ENCODE assay signal across 9 cellular contexts in the genomic region with DNA sequence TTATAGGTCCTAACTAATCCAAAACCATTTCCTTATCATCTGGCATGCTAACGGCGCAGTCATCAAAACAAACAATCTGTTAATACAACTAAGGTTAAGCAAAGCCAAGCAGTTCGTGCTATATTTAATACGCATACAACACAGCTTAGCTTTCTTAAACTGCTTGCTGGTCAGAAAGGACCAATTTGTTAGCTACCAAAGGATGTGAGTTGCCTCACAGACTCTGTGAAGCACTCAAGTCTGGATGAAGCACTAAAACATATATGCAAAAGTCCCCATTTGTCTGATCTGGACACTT.
DNase-seq lines count a peak whose midpoint lies in the region; ATAC-seq, FAIRE-seq and TF ChIP-seq lines count a peak whose summit lies in the region.
"Had no signal": no experiment of that assay in that cellular context is flagged by ENCODE, and none has a peak within 500 bp of the region (broad histone marks: within the 10 kb centered on the region; RNA-seq: fewer than 3 reads in every experiment).

No MANE protein-coding gene starts in this region.

- FAIRE-seq in A549 (lab: Jason Lieb, UNC) = no peak

- no peaks in the 10 kb centered on the region for H4K20me1 ChIP-seq in OCI-LY1 (ENCODE audit: insufficient read depth, low read length)

- peaks cover 4% of the 10 kb centered on the region for H3K36me3 Mint-ChIP-seq in nephron (ENCODE audit: low read depth)

- POLR2A ChIA-PET in A549 (lab: Yijun Ruan, JAX) = no interaction called here

- no peaks in the 10 kb centered on the region for H3K27me3 Mint-ChIP-seq in nephron (ENCODE audit: low read depth)

- peaks cover 32% of the 10 kb centered on the region for H3K79me2 ChIP-seq in OCI-LY1 (ENCODE audit: insufficient read depth, low read length)

- no peak overlapping the region for H2AFZ ChIP-seq in OCI-LY1 (ENCODE audit: low read length)

- TF ChIP-seq CTCF in A549 (IDR thresholded peaks at IDR 0.05) = no peak
- TF ChIP-seq CTCF in OCI-LY1 (IDR thresholded peaks at IDR 0.05; ENCODE audit: low read length) = no peak
- TF ChIP-seq CTCF in esophagus muscularis mucosa (IDR thresholded peaks at IDR 0.05) = no peak
- TF ChIP-seq CTCF in nephron (IDR thresholded peaks at IDR 0.05; ENCODE audit: unreplicated experiment in 3 of 3) = no peak

- H3K4me2 ChIP-seq in A549 (peak overlapping the region; percentile 54), OCI-LY1 (ENCODE audit: low read length) (peak overlapping the region; percentile 72)

- H3K27me3 ChIP-seq in OCI-LY1 (ENCODE audit: insufficient read depth, low read length) (no peaks in the 10 kb centered on the region), esophagus muscularis mucosa (peaks cover 0 to 5% (median 0%) of the 10 kb centered on the region in 4 donors)

- H3F3A ChIP-seq in OCI-LY1 (ENCODE audit: insufficient read depth, low read length) = peaks cover 4% of the 10 kb centered on the region; the same call in 1 of the 2 replicates

- peak overlapping the region; percentile 32; the same call in 1 of the 2 replicates for H3K9ac ChIP-seq in OCI-LY1 (ENCODE audit: low read length)

- CTCF ChIA-PET in A549 (lab: Yijun Ruan, JAX) = interaction anchor here (1.2 kb wide), 1 partner anchor 11 kb away, joined by 3 read pairs; no protein-coding TSS in a partner anchor

- TF ChIP-seq RAD21 in A549 (conservative IDR thresholded peaks at IDR 0.05 in 1 of 2, IDR thresholded peaks at IDR 0.05 in 1 of 2) = no peak

- peak overlapping the region; percentile 69 to 80 (median 70) for H3K4me3 Mint-ChIP-seq in nephron
- H3K4me3 Mint-ChIP-seq: activated T-helper 1 cell treated with anti-CD3 and anti-CD28 coated beads, Interleukin-12 subunit alpha, Interleukin-12 subunit beta, Interleukin-2, Interleukin-4 antibody, amounts not matched to agents 30 ng/mL and 10 ng/mL and 1 ng/mL, durations not matched to agents 14 hours and 24 hours and 36 hours had no signal

- H3K4me1 Mint-ChIP-seq in nephron = peaks cover 87% of the 10 kb centered on the region

- peak in 1 of 2 experiments; percentile 21 for DNase-seq in A549 (ENCODE audit: low read depth in 1 of 2, low spot score in 1 of 2)
- DNase-seq in esophagus muscularis mucosa (ENCODE audit: extremely low spot score) = no peak
- DNase-seq in mesenteric fat pad (ENCODE audit: low spot score) = no peak

- no peaks in the 10 kb centered on the region for H3K9me3 ChIP-seq in A549
- no peaks in the 10 kb centered on the region for H3K9me3 ChIP-seq in OCI-LY1 (ENCODE audit: low read length)
- H3K9me3 ChIP-seq in esophagus muscularis mucosa = no peaks in the 10 kb centered on the region

- peak overlapping the region; percentile 54 to 55; a peak in 4 of 6 replicates for H3K27ac ChIP-seq in A549
- peak overlapping the region; percentile 81 for H3K27ac ChIP-seq in OCI-LY1 (ENCODE audit: low read depth, low read length, poor library complexity, severe bottlenecking)
- peak overlapping the region in 3 of 4 donors; percentile 3 to 56 (median 33) for H3K27ac ChIP-seq in esophagus muscularis mucosa (replicated peaks in 1 of 4)

- 42% methylated on average over 4 of the region's 4 CpGs for WGBS in A549 (ENCODE audit: missing lambda C conversion rate)
- whole genome bisulfite sequencing in esophagus muscularis mucosa = 69% methylated on average over 4 of the region's 4 CpGs

- no peaks in the 10 kb centered on the region for H3K36me3 ChIP-seq in OCI-LY1 (ENCODE audit: insufficient read depth, low read length)
- H3K36me3 ChIP-seq in esophagus muscularis mucosa = no peaks in the 10 kb centered on the region

- intact Hi-C loops in esophagus muscularis mucosa (cut with DNase I) = loop anchor here (10.0 kb wide), 1 partner anchor 62 kb away; no protein-coding TSS in a partner anchor

- no peak for TF ChIP-seq POLR2A in A549 (IDR thresholded peaks at IDR 0.05; ENCODE audit: low read length)
- TF ChIP-seq POLR2A in esophagus muscularis mucosa (IDR thresholded peaks at IDR 0.05; ENCODE audit: low read depth) = no peak

- TF ChIP-seq EP300 in A549 (IDR thresholded peaks at IDR 0.05) = no peak
- TF ChIP-seq EP300 in esophagus muscularis mucosa (IDR thresholded peaks at IDR 0.05) = no peak

- no peaks in the 10 kb centered on the region for H3K9me3 Mint-ChIP-seq in nephron
- H3K9me3 Mint-ChIP-seq: activated T-helper 1 cell treated with anti-CD3 and anti-CD28 coated beads, Interleukin-12 subunit alpha, Interleukin-12 subunit beta, Interleukin-2, Interleukin-4 antibody, amounts not matched to agents 30 ng/mL and 10 ng/mL and 1 ng/mL, durations not matched to agents 14 hours and 24 hours and 36 hours had no signal

- peak in 1 of 2 experiments; percentile 61; a peak in 3 of 6 replicates for ATAC-seq in A549
- ATAC-seq in HG03469 (IDR thresholded peaks at IDR 0.05; ENCODE audit: unreplicated experiment) = no peak
- ATAC-seq in GM21360 (IDR thresholded peaks at IDR 0.05; ENCODE audit: unreplicated experiment) = no peak
- no peak for ATAC-seq in HG02623 (IDR thresholded peaks at IDR 0.05; ENCODE audit: unreplicated experiment)

- H3K4me1 ChIP-seq in A549 (peaks cover 37% of the 10 kb centered on the region), OCI-LY1 (ENCODE audit: insufficient read depth, low read length, severe bottlenecking) (peaks cover 100% of the 10 kb centered on the region), esophagus muscularis mucosa (peaks cover 17 to 51% (median 27%) of the 10 kb centered on the region in 4 donors)

- H3K27ac Mint-ChIP-seq in nephron = peak overlapping the region; percentile 91 to 95 (median 93)
- H3K27ac Mint-ChIP-seq: activated T-helper 1 cell treated with anti-CD3 and anti-CD28 coated beads, Interleukin-12 subunit alpha, Interleukin-12 subunit beta, Interleukin-2, Interleukin-4 antibody, amounts not matched to agents 30 ng/mL and 10 ng/mL and 1 ng/mL, durations not matched to agents 14 hours and 24 hours and 36 hours had no signal

- no peak overlapping the region for H3K4me3 ChIP-seq in A549
- H3K4me3 ChIP-seq in OCI-LY1 (ENCODE audit: low read depth, low read length, poor library complexity, severe bottlenecking) = peak overlapping the region; percentile 41
- peak overlapping the region; percentile 5 to 31 (median 20) for H3K4me3 ChIP-seq in esophagus muscularis mucosa

- no peaks in the 10 kb centered on the region for H3K9me2 ChIP-seq in OCI-LY1 (ENCODE audit: low read depth, low read length)

TF ChIP-seq in A549, 52 proteins besides CTCF, POLR2A, EP300 and RAD21:
- TF ChIP-seq EHF (CRISPR knock-in tag; IDR thresholded peaks at IDR 0.05) = no peak
- TF ChIP-seq CHD2 (IDR thresholded peaks at IDR 0.05; ENCODE audit: low read length, partially characterized antibody) = no peak
- no peak for TF ChIP-seq TP53 (CRISPR knock-in tag; IDR thresholded peaks at IDR 0.05)
- no peak for TF ChIP-seq FOSB (CRISPR knock-in tag; IDR thresholded peaks at IDR 0.05)
- TF ChIP-seq FOXS1 (CRISPR knock-in tag; IDR thresholded peaks at IDR 0.05) = no peak
- TF ChIP-seq MYC (IDR thresholded peaks at IDR 0.05; ENCODE audit: borderline replicate concordance, low read length) = no peak
- TF ChIP-seq MAZ (IDR thresholded peaks at IDR 0.05; ENCODE audit: borderline replicate concordance, low read depth, low read length) = no peak
- TF ChIP-seq MAFK (IDR thresholded peaks at IDR 0.05; ENCODE audit: partially characterized antibody) = no peak
- no peak for TF ChIP-seq ZC3H11A (IDR thresholded peaks at IDR 0.05)
- no peak for TF ChIP-seq HDAC2 (IDR thresholded peaks at IDR 0.05)
- TF ChIP-seq, protein P1, sequence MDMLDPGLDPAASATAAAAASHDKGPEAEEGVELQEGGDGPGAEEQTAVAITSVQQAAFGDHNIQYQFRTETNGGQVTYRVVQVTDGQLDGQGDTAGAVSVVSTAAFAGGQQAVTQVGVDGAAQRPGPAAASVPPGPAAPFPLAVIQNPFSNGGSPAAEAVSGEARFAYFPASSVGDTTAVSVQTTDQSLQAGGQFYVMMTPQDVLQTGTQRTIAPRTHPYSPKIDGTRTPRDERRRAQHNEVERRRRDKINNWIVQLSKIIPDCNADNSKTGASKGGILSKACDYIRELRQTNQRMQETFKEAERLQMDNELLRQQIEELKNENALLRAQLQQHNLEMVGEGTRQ (IDR thresholded peaks at IDR 0.05) = no peak
- no peak for TF ChIP-seq CHD4 (IDR thresholded peaks at IDR 0.05; ENCODE audit: borderline replicate concordance)
- no peak for TF ChIP-seq HOXA7 (CRISPR knock-in tag; IDR thresholded peaks at IDR 0.05)
- no peak for TF ChIP-seq HOXB5 (CRISPR knock-in tag; IDR thresholded peaks at IDR 0.05)
- no peak for TF ChIP-seq PHF8 (IDR thresholded peaks at IDR 0.05; ENCODE audit: borderline replicate concordance, low read depth)
- no peak for TF ChIP-seq ZFP36 (IDR thresholded peaks at IDR 0.05; ENCODE audit: borderline replicate concordance, partially characterized antibody)
- TF ChIP-seq SMC3 (IDR thresholded peaks at IDR 0.05) = no peak
- TF ChIP-seq NFE2L2 (conservative IDR thresholded peaks at IDR 0.05; ENCODE audit: low read length) = no peak
- TF ChIP-seq ESRRA (IDR thresholded peaks at IDR 0.05; ENCODE audit: borderline replicate concordance, low read length) = no peak
- TF ChIP-seq BCL3 (IDR thresholded peaks at IDR 0.05) = no peak
